11 cellular contexts compared by ENCODE assay signal in the genomic region with DNA sequence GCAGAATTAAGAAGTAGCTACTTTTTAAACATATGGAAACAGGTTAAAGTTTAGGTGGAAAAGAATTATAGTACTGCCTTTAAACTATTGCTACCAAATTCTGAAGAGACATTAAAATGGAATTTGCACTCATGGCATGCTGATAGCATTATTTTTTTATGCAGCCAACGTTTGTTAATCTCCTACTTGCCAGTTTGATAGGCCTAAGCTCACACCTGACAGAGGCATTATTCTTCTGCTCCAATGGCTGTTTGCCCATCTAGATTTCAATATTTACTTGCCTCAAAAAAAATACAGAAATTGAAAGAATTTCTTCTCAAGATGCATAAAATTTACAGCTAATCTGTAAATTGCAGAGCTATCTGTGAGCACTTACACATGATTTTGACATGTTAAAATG.
"Had no signal": no experiment of that assay in that cellular context is flagged by ENCODE, and none has a peak within 500 bp of the region (broad histone marks: within the 10 kb centered on the region; RNA-seq: fewer than 3 reads in every experiment).

No MANE protein-coding gene starts in this region.

- H3K27ac Mint-ChIP-seq: GM23338, H9, HFFc6 had no signal

- H3K9me3 Mint-ChIP-seq: GM23338, H9 had no signal

- H2AFZ ChIP-seq: GM23248, GM23338 had no signal

- DNase-seq: GM23248, GOT3, H7, H9, HCEC 1CT, HFFc6 had no signal

- H3K27ac ChIP-seq: GM23248 had no signal

- H3K4me3 ChIP-seq: GM23248, GM23338, HAP-1 had no signal

- FAIRE-seq: H1, H54 had no signal

- H3K4me3 Mint-ChIP-seq: GM23338, H9, HFFc6 had no signal

- H3K4me2 ChIP-seq: GM23338 had no signal

- H3K36me3 ChIP-seq: HAP-1 had no signal

- H3K4me1 Mint-ChIP-seq: GM23338, H9 had no signal

- ATAC-seq: GM23338, HCT116 had no signal

- H3K4me1 ChIP-seq: HAP-1 had no signal
